ENCODE assay signal across 18 cellular contexts in the genomic region with DNA sequence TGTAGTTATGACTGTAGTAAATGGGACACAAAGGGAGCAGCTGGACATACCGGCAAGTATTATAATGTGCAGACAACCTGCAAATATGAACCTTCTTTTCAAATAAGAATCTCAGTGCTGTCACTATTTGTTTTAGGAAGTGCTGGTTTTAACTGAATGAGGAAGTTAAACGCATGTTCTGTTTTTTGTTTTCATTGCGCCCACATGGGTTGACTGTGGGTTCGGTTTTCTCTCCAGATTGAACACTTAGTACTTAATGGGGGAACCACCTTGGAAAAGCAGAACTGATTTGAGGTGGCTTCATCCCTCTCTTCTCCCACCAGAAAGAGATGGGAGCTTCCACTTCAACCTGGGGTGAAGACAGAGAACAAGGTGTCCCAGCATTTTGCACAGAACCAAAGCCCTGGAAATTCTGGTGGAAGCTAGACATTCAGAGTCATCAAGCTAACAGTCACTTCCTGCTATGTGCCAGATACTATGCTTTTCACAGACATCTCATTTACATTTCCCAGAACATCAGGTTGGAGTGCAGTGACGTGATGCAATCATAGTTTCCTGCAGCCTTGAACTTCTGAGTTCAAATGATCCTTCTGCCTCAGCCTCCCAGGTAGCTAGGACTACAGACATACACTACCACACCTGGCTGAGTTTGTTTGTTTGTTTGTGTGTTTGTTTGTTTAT.
DNase-seq lines count a peak whose midpoint lies in the region; ATAC-seq and TF ChIP-seq lines count a peak whose summit lies in the region.
"Had no signal": no experiment of that assay in that cellular context is flagged by ENCODE, and none has a peak within 500 bp of the region (broad histone marks: within the 10 kb centered on the region; RNA-seq: fewer than 3 reads in every experiment).

No MANE protein-coding gene starts in this region.

- H3K4me3 Mint-ChIP-seq in activated CD8-positive, alpha-beta memory T cell treated with anti-CD3 and anti-CD28 coated beads, Interleukin-2, amount 10 ng/mL, durations not matched to agents 7 days and 5 days, result no peak overlapping the region

- no peak for ATAC-seq in activated CD8-positive, alpha-beta memory T cell treated with anti-CD3 and anti-CD28 coated beads, Interleukin-2, amount 10 ng/mL, durations not matched to agents 7 days and 5 days
- ATAC-seq in upper lobe of right lung, result peak; percentile 78
- no peak for ATAC-seq in HG02840 (IDR thresholded peaks at IDR 0.05; ENCODE audit: low FRiP score, unreplicated experiment)
- ATAC-seq in HG02642 (IDR thresholded peaks at IDR 0.05; ENCODE audit: poor library complexity, unreplicated experiment), result no peak
- ATAC-seq: Panc1 had no signal

- H3K27me3 ChIP-seq in upper lobe of right lung, result no peaks in the 10 kb centered on the region
- H3K27me3 ChIP-seq: neutrophil had no signal

- no peaks in the 10 kb centered on the region for H3K9me3 ChIP-seq in upper lobe of right lung
- H3K9me3 ChIP-seq: breast epithelium, left ventricle myocardium inferior, neutrophil had no signal

- no peak for TF ChIP-seq CTCF in upper lobe of right lung (IDR thresholded peaks at IDR 0.05)

- H3K27me3 Mint-ChIP-seq in activated CD8-positive, alpha-beta memory T cell treated with anti-CD3 and anti-CD28 coated beads, Interleukin-2, amount 10 ng/mL, durations not matched to agents 7 days and 5 days, result peaks cover 9% of the 10 kb centered on the region

- H3K27ac Mint-ChIP-seq in activated CD8-positive, alpha-beta memory T cell treated with anti-CD3 and anti-CD28 coated beads, Interleukin-2, amount 10 ng/mL, durations not matched to agents 7 days and 5 days, result peak overlapping the region; percentile 18

- no peak overlapping the region for H3K4me3 ChIP-seq in upper lobe of right lung
- H3K4me3 ChIP-seq: breast epithelium, left ventricle myocardium inferior had no signal

- intact Hi-C loops in upper lobe of right lung (cut with DNase I), result no loop called here

- no peaks in the 10 kb centered on the region for H3K9me3 Mint-ChIP-seq in activated CD8-positive, alpha-beta memory T cell treated with anti-CD3 and anti-CD28 coated beads, Interleukin-2, amount 10 ng/mL, durations not matched to agents 7 days and 5 days (ENCODE audit: low read depth)

- H3K4me1 ChIP-seq in upper lobe of right lung, result no peaks in the 10 kb centered on the region
- H3K4me1 ChIP-seq: breast epithelium had no signal

- no peaks in the 10 kb centered on the region for H3K36me3 Mint-ChIP-seq in activated CD8-positive, alpha-beta memory T cell treated with anti-CD3 and anti-CD28 coated beads, Interleukin-2, amount 10 ng/mL, durations not matched to agents 7 days and 5 days

- H3K36me3 ChIP-seq in upper lobe of right lung, result no peaks in the 10 kb centered on the region
- H3K36me3 ChIP-seq: breast epithelium, left ventricle myocardium inferior, neutrophil had no signal

- CTCF ChIA-PET in activated CD8-positive, alpha-beta memory T cell treated with anti-CD3 and anti-CD28 coated beads, Interleukin-2, amount 10 ng/mL, durations not matched to agents 7 days and 5 days (lab: Charles Lee), result no interaction called here

- DNase-seq in activated CD8-positive, alpha-beta memory T cell treated with anti-CD3 and anti-CD28 coated beads, Interleukin-2, amount 10 ng/mL, durations not matched to agents 7 days and 5 days, result no peak
- DNase-seq in activated CD8-positive, alpha-beta memory T cell treated with anti-CD3 and anti-CD28 coated beads, Interleukin-2, amount 50 U/mL, for 4 hours, result no peak
- DNase-seq in HT1080 (ENCODE audit: low read depth) (peak; percentile 53), germinal center (ENCODE audit: low spot score) (peak; percentile 4), upper lobe of right lung (no peak), HPDE6-E6E7 (ENCODE audit: extremely low spot score) (no peak)
- DNase-seq: ACHN; activated naive CD4-positive, alpha-beta T cell; HCEC 1CT; left ventricle myocardium inferior; NCI-H2171; small intestine; trophoblast cell had no signal

- no peak overlapping the region for H3K27ac ChIP-seq in upper lobe of right lung
- H3K27ac ChIP-seq: breast epithelium, left ventricle myocardium inferior, neutrophil had no signal

- H3K4me1 Mint-ChIP-seq in activated CD8-positive, alpha-beta memory T cell treated with anti-CD3 and anti-CD28 coated beads, Interleukin-2, amount 10 ng/mL, durations not matched to agents 7 days and 5 days, result peaks cover 10% of the 10 kb centered on the region

Comparison
In these comparisons a context has a peak if more than half of its experiments do, and no peak if none do; other contexts are left out.
1. DNase-seq: peak in HT1080 (single experiment) and germinal center (single experiment); none in activated CD8-positive, alpha-beta memory T cell treated with anti-CD3 and anti-CD28 coated beads, Interleukin-2, amount 10 ng/mL, durations not matched to agents 7 days and 5 days (single experiment), activated CD8-positive, alpha-beta memory T cell treated with anti-CD3 and anti-CD28 coated beads, Interleukin-2, amount 50 U/mL, for 4 hours (single experiment), upper lobe of right lung (single experiment) and HPDE6-E6E7 (single experiment).